Comparison of ENCODE assay signal across 1 cellular context in the genomic region with DNA sequence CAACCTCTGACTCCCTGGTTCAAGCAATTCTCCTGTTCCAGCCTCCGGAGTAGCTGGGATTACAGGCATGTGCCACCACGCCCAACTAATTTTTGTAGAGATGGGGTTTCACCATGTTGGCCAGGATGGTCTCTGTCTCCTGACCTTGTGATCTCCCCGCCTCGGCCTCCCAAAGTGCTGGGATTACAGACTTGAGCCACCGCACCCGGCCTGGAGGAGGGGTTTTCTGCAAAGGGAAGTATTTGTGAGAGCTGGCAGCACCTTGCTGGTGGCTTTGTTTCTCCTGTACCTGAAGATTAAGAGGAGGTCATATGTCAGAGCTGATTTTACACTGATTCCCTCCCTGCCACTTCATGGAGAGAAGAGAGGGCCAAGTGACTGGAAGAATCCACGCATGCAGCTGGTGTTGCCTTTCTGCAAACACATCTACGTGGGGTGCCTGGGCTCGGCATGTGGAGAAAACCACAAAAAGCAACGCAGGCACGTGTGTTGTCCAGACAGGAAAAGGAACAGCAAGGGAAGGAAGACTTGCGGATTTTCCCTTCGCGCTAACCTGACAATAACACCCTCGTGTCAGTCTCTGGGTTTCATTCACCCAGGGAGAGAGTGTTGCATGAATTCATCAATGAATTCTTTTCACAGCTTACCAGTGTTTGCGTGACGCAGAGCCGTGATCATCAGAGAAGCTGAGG.
TF ChIP-seq lines count a peak whose summit lies in the region.

No MANE protein-coding gene starts in this region.

TF ChIP-seq in K562, 482 proteins besides CTCF, POLR2A, EP300 and RAD21:
- TF ChIP-seq, protein P1, sequence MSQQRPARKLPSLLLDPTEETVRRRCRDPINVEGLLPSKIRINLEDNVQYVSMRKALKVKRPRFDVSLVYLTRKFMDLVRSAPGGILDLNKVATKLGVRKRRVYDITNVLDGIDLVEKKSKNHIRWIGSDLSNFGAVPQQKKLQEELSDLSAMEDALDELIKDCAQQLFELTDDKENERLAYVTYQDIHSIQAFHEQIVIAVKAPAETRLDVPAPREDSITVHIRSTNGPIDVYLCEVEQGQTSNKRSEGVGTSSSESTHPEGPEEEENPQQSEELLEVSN (IDR thresholded peaks at IDR 0.05; ENCODE audit: borderline replicate concordance in 1 of 2, extremely low read depth in 1 of 2, insufficient read depth in 1 of 2, insufficient read length in 1 of 2, low read depth in 1 of 2, low read length in 1 of 2, poor library complexity in 1 of 2, severe bottlenecking in 1 of 2), result no peak
- TF ChIP-seq E2F3 (CRISPR knock-in tag; IDR thresholded peaks at IDR 0.05) (no peak), MCM7 (IDR thresholded peaks at IDR 0.05) (no peak), POLR2H (tag; IDR thresholded peaks at IDR 0.05; ENCODE audit: low read depth) (no peak), RBM17 (IDR thresholded peaks at IDR 0.05; ENCODE audit: borderline replicate concordance, low read depth, low read length) (no peak), HDAC2 (IDR thresholded peaks at IDR 0.05) (no peak), ZNF184 (CRISPR knock-in tag; IDR thresholded peaks at IDR 0.05) (no peak), ZNF316 (IDR thresholded peaks at IDR 0.05) (no peak), TAF7 (tag; IDR thresholded peaks at IDR 0.05) (no peak), TAL1 (IDR thresholded peaks at IDR 0.05) (no peak), EHMT2 (IDR thresholded peaks at IDR 0.05) (no peak), NCOA2 (IDR thresholded peaks at IDR 0.05; ENCODE audit: partially characterized antibody in 2 of 2) (no peak), SNIP1 (IDR thresholded peaks at IDR 0.05; ENCODE audit: low read depth) (no peak), KLF13 (tag; IDR thresholded peaks at IDR 0.05; ENCODE audit: borderline replicate concordance, low read depth) (no peak), ZNF23 (CRISPR knock-in tag; IDR thresholded peaks at IDR 0.05) (no peak)
- TF ChIP-seq, protein P2, sequence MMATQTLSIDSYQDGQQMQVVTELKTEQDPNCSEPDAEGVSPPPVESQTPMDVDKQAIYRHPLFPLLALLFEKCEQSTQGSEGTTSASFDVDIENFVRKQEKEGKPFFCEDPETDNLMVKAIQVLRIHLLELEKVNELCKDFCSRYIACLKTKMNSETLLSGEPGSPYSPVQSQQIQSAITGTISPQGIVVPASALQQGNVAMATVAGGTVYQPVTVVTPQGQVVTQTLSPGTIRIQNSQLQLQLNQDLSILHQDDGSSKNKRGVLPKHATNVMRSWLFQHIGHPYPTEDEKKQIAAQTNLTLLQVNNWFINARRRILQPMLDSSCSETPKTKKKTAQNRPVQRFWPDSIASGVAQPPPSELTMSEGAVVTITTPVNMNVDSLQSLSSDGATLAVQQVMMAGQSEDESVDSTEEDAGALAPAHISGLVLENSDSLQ (IDR thresholded peaks at IDR 0.05), result no peak
- TF ChIP-seq, protein P3, sequence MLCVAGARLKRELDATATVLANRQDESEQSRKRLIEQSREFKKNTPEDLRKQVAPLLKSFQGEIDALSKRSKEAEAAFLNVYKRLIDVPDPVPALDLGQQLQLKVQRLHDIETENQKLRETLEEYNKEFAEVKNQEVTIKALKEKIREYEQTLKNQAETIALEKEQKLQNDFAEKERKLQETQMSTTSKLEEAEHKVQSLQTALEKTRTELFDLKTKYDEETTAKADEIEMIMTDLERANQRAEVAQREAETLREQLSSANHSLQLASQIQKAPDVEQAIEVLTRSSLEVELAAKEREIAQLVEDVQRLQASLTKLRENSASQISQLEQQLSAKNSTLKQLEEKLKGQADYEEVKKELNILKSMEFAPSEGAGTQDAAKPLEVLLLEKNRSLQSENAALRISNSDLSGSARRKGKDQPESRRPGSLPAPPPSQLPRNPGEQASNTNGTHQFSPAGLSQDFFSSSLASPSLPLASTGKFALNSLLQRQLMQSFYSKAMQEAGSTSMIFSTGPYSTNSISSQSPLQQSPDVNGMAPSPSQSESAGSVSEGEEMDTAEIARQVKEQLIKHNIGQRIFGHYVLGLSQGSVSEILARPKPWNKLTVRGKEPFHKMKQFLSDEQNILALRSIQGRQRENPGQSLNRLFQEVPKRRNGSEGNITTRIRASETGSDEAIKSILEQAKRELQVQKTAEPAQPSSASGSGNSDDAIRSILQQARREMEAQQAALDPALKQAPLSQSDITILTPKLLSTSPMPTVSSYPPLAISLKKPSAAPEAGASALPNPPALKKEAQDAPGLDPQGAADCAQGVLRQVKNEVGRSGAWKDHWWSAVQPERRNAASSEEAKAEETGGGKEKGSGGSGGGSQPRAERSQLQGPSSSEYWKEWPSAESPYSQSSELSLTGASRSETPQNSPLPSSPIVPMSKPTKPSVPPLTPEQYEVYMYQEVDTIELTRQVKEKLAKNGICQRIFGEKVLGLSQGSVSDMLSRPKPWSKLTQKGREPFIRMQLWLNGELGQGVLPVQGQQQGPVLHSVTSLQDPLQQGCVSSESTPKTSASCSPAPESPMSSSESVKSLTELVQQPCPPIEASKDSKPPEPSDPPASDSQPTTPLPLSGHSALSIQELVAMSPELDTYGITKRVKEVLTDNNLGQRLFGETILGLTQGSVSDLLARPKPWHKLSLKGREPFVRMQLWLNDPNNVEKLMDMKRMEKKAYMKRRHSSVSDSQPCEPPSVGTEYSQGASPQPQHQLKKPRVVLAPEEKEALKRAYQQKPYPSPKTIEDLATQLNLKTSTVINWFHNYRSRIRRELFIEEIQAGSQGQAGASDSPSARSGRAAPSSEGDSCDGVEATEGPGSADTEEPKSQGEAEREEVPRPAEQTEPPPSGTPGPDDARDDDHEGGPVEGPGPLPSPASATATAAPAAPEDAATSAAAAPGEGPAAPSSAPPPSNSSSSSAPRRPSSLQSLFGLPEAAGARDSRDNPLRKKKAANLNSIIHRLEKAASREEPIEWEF (CRISPR knock-in tag; IDR thresholded peaks at IDR 0.05), result no peak
- TF ChIP-seq, protein P4, sequence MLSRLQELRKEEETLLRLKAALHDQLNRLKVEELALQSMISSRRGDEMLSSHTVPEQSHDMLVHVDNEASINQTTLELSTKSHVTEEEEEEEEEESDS (CRISPR knock-in tag; IDR thresholded peaks at IDR 0.05), result no peak
- TF ChIP-seq, protein P5, sequence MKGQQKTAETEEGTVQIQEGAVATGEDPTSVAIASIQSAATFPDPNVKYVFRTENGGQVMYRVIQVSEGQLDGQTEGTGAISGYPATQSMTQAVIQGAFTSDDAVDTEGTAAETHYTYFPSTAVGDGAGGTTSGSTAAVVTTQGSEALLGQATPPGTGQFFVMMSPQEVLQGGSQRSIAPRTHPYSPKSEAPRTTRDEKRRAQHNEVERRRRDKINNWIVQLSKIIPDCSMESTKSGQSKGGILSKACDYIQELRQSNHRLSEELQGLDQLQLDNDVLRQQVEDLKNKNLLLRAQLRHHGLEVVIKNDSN (CRISPR knock-in tag; IDR thresholded peaks at IDR 0.05), result no peak
